Comparison of ENCODE assay signal across 1 cellular context in the genomic region with DNA sequence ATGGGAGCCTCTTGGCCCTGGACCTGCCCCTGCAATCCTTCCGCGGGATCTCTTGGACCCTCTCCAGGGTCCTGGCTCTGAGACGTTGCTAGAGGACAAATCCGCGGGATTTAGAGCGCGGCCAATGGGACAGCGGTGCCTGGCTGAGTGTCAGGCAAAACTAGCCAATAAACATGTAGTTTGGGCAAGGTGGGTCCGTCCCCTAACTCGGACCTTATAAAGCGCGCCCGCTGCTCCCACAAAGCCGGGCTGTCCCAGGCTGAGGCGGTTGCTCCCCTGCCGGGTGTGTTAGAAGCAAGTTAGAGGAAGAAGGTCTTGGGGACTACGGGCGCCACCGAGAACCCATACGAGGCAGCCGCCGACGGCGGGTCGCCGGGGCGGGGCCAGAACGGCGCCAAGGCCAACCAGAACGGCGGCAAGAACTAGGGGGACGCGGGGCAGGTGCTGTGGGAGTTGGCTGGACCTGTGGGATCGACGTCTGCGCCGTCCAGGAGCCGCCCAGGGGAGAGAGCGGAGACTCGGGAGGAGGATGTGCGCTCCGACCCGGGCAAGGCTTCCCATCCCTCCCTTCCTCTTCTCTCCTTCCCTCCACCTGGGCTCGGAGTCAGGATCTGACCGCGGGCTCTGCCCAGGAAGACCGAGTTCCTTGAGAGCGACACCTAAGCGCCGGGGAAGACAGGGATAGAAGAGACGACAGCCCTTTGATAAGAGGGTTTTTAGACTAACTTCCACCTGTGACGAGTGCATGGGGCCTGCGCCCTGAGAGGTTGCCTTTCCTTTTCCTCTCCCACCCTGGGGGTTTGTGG.
TF ChIP-seq lines count a peak whose summit lies in the region.

No MANE protein-coding gene starts in this region.

TF ChIP-seq in WTC11, 78 proteins besides CTCF, POLR2A, EP300 and RAD21 (continued from another document and continues in another):
- TF ChIP-seq, protein P1, sequence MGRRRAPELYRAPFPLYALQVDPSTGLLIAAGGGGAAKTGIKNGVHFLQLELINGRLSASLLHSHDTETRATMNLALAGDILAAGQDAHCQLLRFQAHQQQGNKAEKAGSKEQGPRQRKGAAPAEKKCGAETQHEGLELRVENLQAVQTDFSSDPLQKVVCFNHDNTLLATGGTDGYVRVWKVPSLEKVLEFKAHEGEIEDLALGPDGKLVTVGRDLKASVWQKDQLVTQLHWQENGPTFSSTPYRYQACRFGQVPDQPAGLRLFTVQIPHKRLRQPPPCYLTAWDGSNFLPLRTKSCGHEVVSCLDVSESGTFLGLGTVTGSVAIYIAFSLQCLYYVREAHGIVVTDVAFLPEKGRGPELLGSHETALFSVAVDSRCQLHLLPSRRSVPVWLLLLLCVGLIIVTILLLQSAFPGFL (CRISPR knock-in tag; IDR thresholded peaks at IDR 0.05; ENCODE audit: borderline replicate concordance): no peak
- TF ChIP-seq TEAD4 (CRISPR knock-in tag; IDR thresholded peaks at IDR 0.05) (no peak), SMAD4 (CRISPR knock-in tag; IDR thresholded peaks at IDR 0.05) (no peak), ZNF423 (CRISPR knock-in tag; IDR thresholded peaks at IDR 0.05) (no peak), KAT7 (CRISPR knock-in tag; IDR thresholded peaks at IDR 0.05; ENCODE audit: borderline replicate concordance) (no peak), FOXP1 (CRISPR knock-in tag; IDR thresholded peaks at IDR 0.05; ENCODE audit: borderline replicate concordance) (peak; percentile 70), NR1H2 (CRISPR knock-in tag; IDR thresholded peaks at IDR 0.05) (no peak), CREM (CRISPR knock-in tag; IDR thresholded peaks at IDR 0.05) (no peak), RELA (CRISPR knock-in tag; IDR thresholded peaks at IDR 0.05; ENCODE audit: borderline replicate concordance) (0 out of 2 replicates have a peak, but pooled peaks have one; percentile 38), NR3C1 (CRISPR knock-in tag; conservative IDR thresholded peaks at IDR 0.05; ENCODE audit: low read depth) (no peak), FOXJ3 (CRISPR knock-in tag; IDR thresholded peaks at IDR 0.05; ENCODE audit: borderline replicate concordance) (no peak), RORB (CRISPR knock-in tag; IDR thresholded peaks at IDR 0.05) (no peak), NFATC4 (CRISPR knock-in tag; IDR thresholded peaks at IDR 0.05) (no peak), TEAD1 (CRISPR knock-in tag; IDR thresholded peaks at IDR 0.05) (no peak), HMGA2 (CRISPR knock-in tag; IDR thresholded peaks at IDR 0.05) (no peak), TCF7 (CRISPR knock-in tag; IDR thresholded peaks at IDR 0.05; ENCODE audit: low read depth) (no peak), JAZF1 (CRISPR knock-in tag; IDR thresholded peaks at IDR 0.05) (no peak)
- TF ChIP-seq, protein P2, sequence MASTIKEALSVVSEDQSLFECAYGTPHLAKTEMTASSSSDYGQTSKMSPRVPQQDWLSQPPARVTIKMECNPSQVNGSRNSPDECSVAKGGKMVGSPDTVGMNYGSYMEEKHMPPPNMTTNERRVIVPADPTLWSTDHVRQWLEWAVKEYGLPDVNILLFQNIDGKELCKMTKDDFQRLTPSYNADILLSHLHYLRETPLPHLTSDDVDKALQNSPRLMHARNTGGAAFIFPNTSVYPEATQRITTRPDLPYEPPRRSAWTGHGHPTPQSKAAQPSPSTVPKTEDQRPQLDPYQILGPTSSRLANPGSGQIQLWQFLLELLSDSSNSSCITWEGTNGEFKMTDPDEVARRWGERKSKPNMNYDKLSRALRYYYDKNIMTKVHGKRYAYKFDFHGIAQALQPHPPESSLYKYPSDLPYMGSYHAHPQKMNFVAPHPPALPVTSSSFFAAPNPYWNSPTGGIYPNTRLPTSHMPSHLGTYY (CRISPR knock-in tag; IDR thresholded peaks at IDR 0.05): 0 out of 2 replicates have a peak, but pooled peaks have one; percentile 50
- TF ChIP-seq, protein P3, sequence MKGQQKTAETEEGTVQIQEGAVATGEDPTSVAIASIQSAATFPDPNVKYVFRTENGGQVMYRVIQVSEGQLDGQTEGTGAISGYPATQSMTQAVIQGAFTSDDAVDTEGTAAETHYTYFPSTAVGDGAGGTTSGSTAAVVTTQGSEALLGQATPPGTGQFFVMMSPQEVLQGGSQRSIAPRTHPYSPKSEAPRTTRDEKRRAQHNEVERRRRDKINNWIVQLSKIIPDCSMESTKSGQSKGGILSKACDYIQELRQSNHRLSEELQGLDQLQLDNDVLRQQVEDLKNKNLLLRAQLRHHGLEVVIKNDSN (CRISPR knock-in tag; IDR thresholded peaks at IDR 0.05): no peak
- TF ChIP-seq, protein P4, sequence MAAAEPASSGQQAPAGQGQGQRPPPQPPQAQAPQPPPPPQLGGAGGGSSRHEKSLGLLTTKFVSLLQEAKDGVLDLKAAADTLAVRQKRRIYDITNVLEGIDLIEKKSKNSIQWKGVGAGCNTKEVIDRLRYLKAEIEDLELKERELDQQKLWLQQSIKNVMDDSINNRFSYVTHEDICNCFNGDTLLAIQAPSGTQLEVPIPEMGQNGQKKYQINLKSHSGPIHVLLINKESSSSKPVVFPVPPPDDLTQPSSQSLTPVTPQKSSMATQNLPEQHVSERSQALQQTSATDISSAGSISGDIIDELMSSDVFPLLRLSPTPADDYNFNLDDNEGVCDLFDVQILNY (CRISPR knock-in tag; IDR thresholded peaks at IDR 0.05): peak; percentile 46; the same call in 1 of the 2 replicates
- TF ChIP-seq, protein P5, sequence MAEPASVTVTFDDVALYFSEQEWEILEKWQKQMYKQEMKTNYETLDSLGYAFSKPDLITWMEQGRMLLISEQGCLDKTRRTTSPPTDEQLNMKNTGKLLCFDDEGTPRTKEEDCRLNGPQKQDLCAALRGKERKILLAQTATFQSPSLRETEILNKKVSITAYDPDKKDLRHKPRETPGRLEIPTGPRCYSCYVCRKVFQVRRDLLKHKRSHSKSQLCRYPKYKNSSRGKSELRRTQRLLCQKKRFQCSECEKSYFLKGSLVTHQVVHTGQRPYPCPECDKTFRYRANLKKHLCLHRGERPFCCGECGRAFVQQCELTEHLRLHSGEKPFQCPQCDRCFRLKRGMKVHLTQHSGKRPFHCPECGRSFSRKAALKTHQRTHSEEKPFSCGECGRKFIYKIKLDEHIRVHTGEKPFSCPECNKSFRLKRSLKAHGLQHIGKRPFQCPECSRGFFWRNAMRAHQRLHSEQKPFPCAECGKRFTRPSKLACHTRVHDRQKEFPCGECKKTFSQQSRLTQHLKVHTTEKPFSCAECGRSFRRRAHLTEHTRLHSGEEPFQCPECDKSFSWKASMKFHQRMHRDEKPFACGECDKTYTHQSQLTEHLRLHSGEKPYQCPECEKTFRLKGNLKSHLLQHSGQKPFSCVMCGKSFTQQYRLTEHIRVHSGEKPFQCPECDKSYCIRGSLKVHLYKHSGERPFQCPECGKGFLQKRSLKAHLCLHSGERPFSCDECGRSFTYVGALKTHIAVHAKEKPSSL (CRISPR knock-in tag; conservative IDR thresholded peaks at IDR 0.05): no peak
- TF ChIP-seq, protein P6, sequence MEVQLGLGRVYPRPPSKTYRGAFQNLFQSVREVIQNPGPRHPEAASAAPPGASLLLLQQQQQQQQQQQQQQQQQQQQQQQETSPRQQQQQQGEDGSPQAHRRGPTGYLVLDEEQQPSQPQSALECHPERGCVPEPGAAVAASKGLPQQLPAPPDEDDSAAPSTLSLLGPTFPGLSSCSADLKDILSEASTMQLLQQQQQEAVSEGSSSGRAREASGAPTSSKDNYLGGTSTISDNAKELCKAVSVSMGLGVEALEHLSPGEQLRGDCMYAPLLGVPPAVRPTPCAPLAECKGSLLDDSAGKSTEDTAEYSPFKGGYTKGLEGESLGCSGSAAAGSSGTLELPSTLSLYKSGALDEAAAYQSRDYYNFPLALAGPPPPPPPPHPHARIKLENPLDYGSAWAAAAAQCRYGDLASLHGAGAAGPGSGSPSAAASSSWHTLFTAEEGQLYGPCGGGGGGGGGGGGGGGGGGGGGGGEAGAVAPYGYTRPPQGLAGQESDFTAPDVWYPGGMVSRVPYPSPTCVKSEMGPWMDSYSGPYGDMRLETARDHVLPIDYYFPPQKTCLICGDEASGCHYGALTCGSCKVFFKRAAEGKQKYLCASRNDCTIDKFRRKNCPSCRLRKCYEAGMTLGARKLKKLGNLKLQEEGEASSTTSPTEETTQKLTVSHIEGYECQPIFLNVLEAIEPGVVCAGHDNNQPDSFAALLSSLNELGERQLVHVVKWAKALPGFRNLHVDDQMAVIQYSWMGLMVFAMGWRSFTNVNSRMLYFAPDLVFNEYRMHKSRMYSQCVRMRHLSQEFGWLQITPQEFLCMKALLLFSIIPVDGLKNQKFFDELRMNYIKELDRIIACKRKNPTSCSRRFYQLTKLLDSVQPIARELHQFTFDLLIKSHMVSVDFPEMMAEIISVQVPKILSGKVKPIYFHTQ (CRISPR knock-in tag; IDR thresholded peaks at IDR 0.05): no peak
- TF ChIP-seq, protein P7, sequence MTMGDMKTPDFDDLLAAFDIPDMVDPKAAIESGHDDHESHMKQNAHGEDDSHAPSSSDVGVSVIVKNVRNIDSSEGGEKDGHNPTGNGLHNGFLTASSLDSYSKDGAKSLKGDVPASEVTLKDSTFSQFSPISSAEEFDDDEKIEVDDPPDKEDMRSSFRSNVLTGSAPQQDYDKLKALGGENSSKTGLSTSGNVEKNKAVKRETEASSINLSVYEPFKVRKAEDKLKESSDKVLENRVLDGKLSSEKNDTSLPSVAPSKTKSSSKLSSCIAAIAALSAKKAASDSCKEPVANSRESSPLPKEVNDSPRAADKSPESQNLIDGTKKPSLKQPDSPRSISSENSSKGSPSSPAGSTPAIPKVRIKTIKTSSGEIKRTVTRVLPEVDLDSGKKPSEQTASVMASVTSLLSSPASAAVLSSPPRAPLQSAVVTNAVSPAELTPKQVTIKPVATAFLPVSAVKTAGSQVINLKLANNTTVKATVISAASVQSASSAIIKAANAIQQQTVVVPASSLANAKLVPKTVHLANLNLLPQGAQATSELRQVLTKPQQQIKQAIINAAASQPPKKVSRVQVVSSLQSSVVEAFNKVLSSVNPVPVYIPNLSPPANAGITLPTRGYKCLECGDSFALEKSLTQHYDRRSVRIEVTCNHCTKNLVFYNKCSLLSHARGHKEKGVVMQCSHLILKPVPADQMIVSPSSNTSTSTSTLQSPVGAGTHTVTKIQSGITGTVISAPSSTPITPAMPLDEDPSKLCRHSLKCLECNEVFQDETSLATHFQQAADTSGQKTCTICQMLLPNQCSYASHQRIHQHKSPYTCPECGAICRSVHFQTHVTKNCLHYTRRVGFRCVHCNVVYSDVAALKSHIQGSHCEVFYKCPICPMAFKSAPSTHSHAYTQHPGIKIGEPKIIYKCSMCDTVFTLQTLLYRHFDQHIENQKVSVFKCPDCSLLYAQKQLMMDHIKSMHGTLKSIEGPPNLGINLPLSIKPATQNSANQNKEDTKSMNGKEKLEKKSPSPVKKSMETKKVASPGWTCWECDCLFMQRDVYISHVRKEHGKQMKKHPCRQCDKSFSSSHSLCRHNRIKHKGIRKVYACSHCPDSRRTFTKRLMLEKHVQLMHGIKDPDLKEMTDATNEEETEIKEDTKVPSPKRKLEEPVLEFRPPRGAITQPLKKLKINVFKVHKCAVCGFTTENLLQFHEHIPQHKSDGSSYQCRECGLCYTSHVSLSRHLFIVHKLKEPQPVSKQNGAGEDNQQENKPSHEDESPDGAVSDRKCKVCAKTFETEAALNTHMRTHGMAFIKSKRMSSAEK (CRISPR knock-in tag; IDR thresholded peaks at IDR 0.05; ENCODE audit: borderline replicate concordance): no peak
- TF ChIP-seq, protein P8, sequence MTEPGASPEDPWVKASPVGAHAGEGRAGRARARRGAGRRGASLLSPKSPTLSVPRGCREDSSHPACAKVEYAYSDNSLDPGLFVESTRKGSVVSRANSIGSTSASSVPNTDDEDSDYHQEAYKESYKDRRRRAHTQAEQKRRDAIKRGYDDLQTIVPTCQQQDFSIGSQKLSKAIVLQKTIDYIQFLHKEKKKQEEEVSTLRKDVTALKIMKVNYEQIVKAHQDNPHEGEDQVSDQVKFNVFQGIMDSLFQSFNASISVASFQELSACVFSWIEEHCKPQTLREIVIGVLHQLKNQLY (CRISPR knock-in tag; IDR thresholded peaks at IDR 0.05): 0 out of 2 replicates have a peak, but pooled peaks have one; percentile 43
- TF ChIP-seq, protein P9, sequence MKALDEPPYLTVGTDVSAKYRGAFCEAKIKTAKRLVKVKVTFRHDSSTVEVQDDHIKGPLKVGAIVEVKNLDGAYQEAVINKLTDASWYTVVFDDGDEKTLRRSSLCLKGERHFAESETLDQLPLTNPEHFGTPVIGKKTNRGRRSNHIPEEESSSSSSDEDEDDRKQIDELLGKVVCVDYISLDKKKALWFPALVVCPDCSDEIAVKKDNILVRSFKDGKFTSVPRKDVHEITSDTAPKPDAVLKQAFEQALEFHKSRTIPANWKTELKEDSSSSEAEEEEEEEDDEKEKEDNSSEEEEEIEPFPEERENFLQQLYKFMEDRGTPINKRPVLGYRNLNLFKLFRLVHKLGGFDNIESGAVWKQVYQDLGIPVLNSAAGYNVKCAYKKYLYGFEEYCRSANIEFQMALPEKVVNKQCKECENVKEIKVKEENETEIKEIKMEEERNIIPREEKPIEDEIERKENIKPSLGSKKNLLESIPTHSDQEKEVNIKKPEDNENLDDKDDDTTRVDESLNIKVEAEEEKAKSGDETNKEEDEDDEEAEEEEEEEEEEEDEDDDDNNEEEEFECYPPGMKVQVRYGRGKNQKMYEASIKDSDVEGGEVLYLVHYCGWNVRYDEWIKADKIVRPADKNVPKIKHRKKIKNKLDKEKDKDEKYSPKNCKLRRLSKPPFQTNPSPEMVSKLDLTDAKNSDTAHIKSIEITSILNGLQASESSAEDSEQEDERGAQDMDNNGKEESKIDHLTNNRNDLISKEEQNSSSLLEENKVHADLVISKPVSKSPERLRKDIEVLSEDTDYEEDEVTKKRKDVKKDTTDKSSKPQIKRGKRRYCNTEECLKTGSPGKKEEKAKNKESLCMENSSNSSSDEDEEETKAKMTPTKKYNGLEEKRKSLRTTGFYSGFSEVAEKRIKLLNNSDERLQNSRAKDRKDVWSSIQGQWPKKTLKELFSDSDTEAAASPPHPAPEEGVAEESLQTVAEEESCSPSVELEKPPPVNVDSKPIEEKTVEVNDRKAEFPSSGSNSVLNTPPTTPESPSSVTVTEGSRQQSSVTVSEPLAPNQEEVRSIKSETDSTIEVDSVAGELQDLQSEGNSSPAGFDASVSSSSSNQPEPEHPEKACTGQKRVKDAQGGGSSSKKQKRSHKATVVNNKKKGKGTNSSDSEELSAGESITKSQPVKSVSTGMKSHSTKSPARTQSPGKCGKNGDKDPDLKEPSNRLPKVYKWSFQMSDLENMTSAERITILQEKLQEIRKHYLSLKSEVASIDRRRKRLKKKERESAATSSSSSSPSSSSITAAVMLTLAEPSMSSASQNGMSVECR (CRISPR knock-in tag; IDR thresholded peaks at IDR 0.05; ENCODE audit: borderline replicate concordance): no peak
- TF ChIP-seq, protein P10, sequence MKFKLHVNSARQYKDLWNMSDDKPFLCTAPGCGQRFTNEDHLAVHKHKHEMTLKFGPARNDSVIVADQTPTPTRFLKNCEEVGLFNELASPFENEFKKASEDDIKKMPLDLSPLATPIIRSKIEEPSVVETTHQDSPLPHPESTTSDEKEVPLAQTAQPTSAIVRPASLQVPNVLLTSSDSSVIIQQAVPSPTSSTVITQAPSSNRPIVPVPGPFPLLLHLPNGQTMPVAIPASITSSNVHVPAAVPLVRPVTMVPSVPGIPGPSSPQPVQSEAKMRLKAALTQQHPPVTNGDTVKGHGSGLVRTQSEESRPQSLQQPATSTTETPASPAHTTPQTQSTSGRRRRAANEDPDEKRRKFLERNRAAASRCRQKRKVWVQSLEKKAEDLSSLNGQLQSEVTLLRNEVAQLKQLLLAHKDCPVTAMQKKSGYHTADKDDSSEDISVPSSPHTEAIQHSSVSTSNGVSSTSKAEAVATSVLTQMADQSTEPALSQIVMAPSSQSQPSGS (CRISPR knock-in tag; IDR thresholded peaks at IDR 0.05; ENCODE audit: borderline replicate concordance, low read depth): no peak
